Comparison of ENCODE assay signal across 17 cellular contexts in genomic region chr3:46489406-46489805, GRCh38. TPM values are rescaled to one million over a fixed set of nuclear protein-coding genes. Genes with fewer than 3 reads are reported as not detected.
A peak's percentile ranks its signal among the peaks of the same experiment; 100 is the strongest.
DNase-seq lines count a peak whose midpoint lies in the region; ATAC-seq and TF ChIP-seq lines count a peak whose summit lies in the region.
"Had no signal": no experiment of that assay in that cellular context is flagged by ENCODE, and none has a peak within 500 bp of the region (broad histone marks: within the 10 kb centered on the region; RNA-seq: fewer than 3 reads in every experiment).

No MANE protein-coding gene starts in this region.

- CTCF ChIA-PET in GM10248 (lab: Yijun Ruan, JAX): interaction anchor here (0.9 to 7.3 kb wide), 37 partner anchors 9 to 406 kb away, joined by 3 to 168 read pairs (median 11); partner anchors contain the start of genes LRRC2 and RTP3

- H3K27ac Mint-ChIP-seq in GM23338: no peak overlapping the region
- no peak overlapping the region for H3K27ac Mint-ChIP-seq in activated T-helper 17 cell treated with anti-CD3 and anti-CD28 coated beads, Interleukin-2, amount 50 U/mL, for 72 hours
- no peak overlapping the region for H3K27ac Mint-ChIP-seq in osteocyte (ENCODE audit: unreplicated experiment)
- H3K27ac Mint-ChIP-seq: activated naive CD4-positive, alpha-beta T cell treated with anti-CD3 and anti-CD28 coated beads, Interleukin-2, amount 50 U/mL, for 72 hours; activated T-cell treated with anti-CD3 and anti-CD28 coated beads, Interleukin-2, amount 50 U/mL, for 24 hours; neural progenitor cell; stimulated activated naive B cell treated with anti-CD40 and anti-IgM and Interleukin-4, amounts not matched to agents 10 μg/mL and 1 μg/mL and 100 μg/mL, for 72 hours had no signal

- H3K4me3 ChIP-seq in BLaER1: no peak overlapping the region; the same call in 1 of the 2 replicates
- peak overlapping the region; percentile 12; the same call in 1 of the 2 replicates for H3K4me3 ChIP-seq in GM23338
- H3K4me3 ChIP-seq: MG63, neural progenitor cell had no signal

- H2AFZ ChIP-seq in GM23338: peak overlapping the region; percentile 69; the same call in 1 of the 2 replicates

- POLR2A ChIA-PET in GM10248 (lab: Yijun Ruan, JAX): interaction anchor here (0.6 kb wide), 1 partner anchor 488 kb away, joined by 4 read pairs; no protein-coding TSS in a partner anchor

- no peaks in the 10 kb centered on the region for H3K36me3 ChIP-seq in BLaER1
- H3K36me3 ChIP-seq in GM23338 (ENCODE audit: insufficient read depth): no peaks in the 10 kb centered on the region; the same call in 1 of the 2 replicates
- H3K36me3 ChIP-seq: MG63, neural progenitor cell, upper lobe of right lung had no signal

- H3K9me2 ChIP-seq in GM23338 (ENCODE audit: insufficient read depth): no peaks in the 10 kb centered on the region

- H3K36me3 Mint-ChIP-seq in GM23338 (ENCODE audit: low read depth) (peaks cover 11% of the 10 kb centered on the region), osteocyte (ENCODE audit: unreplicated experiment) (no peaks in the 10 kb centered on the region)
- H3K36me3 Mint-ChIP-seq in activated T-helper 17 cell treated with anti-CD3 and anti-CD28 coated beads, Interleukin-2, amount 50 U/mL, for 72 hours (ENCODE audit: low read depth): no peaks in the 10 kb centered on the region
- H3K36me3 Mint-ChIP-seq: activated naive CD4-positive, alpha-beta T cell treated with anti-CD3 and anti-CD28 coated beads, Interleukin-2, amount 50 U/mL, for 72 hours; brain; neural progenitor cell; stimulated activated naive B cell treated with anti-CD40 and anti-IgM and Interleukin-4, amounts not matched to agents 10 μg/mL and 1 μg/mL and 100 μg/mL, for 72 hours had no signal

- H3K4me2 ChIP-seq in BLaER1 (peak overlapping the region; percentile 81), GM23338 (peak overlapping the region; percentile 66; the same call in 1 of the 2 replicates)

- H3K27me3 Mint-ChIP-seq in GM23338 (ENCODE audit: insufficient read depth, low read depth, poor library complexity) (no peaks in the 10 kb centered on the region), osteocyte (ENCODE audit: unreplicated experiment) (no peaks in the 10 kb centered on the region)
- H3K27me3 Mint-ChIP-seq in activated T-helper 17 cell treated with anti-CD3 and anti-CD28 coated beads, Interleukin-2, amount 50 U/mL, for 72 hours: no peaks in the 10 kb centered on the region

- no peak overlapping the region for H3K9ac ChIP-seq in BLaER1
- H3K9ac ChIP-seq: neural progenitor cell had no signal

- H4K20me1 ChIP-seq in BLaER1 (no peaks in the 10 kb centered on the region), GM23338 (replicated peaks; ENCODE audit: insufficient read depth) (no peaks in the 10 kb centered on the region)

- no peaks in the 10 kb centered on the region for H3K79me2 ChIP-seq in GM23338 (replicated peaks; ENCODE audit: insufficient read depth)

- no peaks in the 10 kb centered on the region for H3K27me3 ChIP-seq in BLaER1
- H3K27me3 ChIP-seq in GM23338 (ENCODE audit: insufficient read depth): no peaks in the 10 kb centered on the region
- H3K27me3 ChIP-seq: MG63, upper lobe of right lung had no signal

- DNase-seq in GM23338 (ENCODE audit: low spot score): no peak
- peak; percentile 68 for DNase-seq in osteocyte (ENCODE audit: extremely low spot score, unreplicated experiment)
- no peak for DNase-seq in NCI-H1048 (lab: John Stamatoyannopoulos, UW)
- no peak for DNase-seq in inferior parietal cortex (ENCODE audit: extremely low spot score)
- DNase-seq in GM10248 (ENCODE audit: extremely low spot score): no peak
- DNase-seq: MG63, NCI-H446 treated with DMSO at 0.1 percent for 48 hours had no signal

- peak overlapping the region; percentile 62 for H3K27ac ChIP-seq in BLaER1
- H3K27ac ChIP-seq in GM23338 (ENCODE audit: low read depth): no peak overlapping the region
- H3K27ac ChIP-seq: neural progenitor cell, RWPE1, upper lobe of right lung had no signal

- TF ChIP-seq CTCF in GM23338 (conservative IDR thresholded peaks at IDR 0.05; ENCODE audit: low read depth in 2 of 2): no peak
- TF ChIP-seq CTCF in osteocyte (IDR thresholded peaks at IDR 0.05): no peak
- TF ChIP-seq CTCF in GM10248 (IDR thresholded peaks at IDR 0.05; ENCODE audit: control extremely low read depth, extremely low read depth, low read depth, missing control alignments): no peak

- peaks cover 5% of the 10 kb centered on the region; the same call in 1 of the 2 replicates for H3F3A ChIP-seq in GM23338 (replicated peaks; ENCODE audit: low read depth)

- ATAC-seq in GM23338: no peak
- ATAC-seq in activated T-helper 17 cell treated with anti-CD3 and anti-CD28 coated beads, Interleukin-2, amount 50 U/mL, for 72 hours (replicated peaks): no peak
- no peak for ATAC-seq in GM19023 (IDR thresholded peaks at IDR 0.05; ENCODE audit: unreplicated experiment)

- H3K4me1 ChIP-seq in BLaER1 (peaks cover 48% of the 10 kb centered on the region), GM23338 (ENCODE audit: insufficient read depth) (peaks cover 11% of the 10 kb centered on the region)
- H3K4me1 ChIP-seq: neural progenitor cell had no signal

- peaks cover 14% of the 10 kb centered on the region for H3K4me1 Mint-ChIP-seq in GM23338
- H3K4me1 Mint-ChIP-seq in activated T-helper 17 cell treated with anti-CD3 and anti-CD28 coated beads, Interleukin-2, amount 50 U/mL, for 72 hours: no peaks in the 10 kb centered on the region
- H3K4me1 Mint-ChIP-seq in osteocyte (ENCODE audit: unreplicated experiment): peaks cover 8% of the 10 kb centered on the region

- H3K9me3 Mint-ChIP-seq in GM23338: peaks cover 21% of the 10 kb centered on the region
- H3K9me3 Mint-ChIP-seq in activated T-helper 17 cell treated with anti-CD3 and anti-CD28 coated beads, Interleukin-2, amount 50 U/mL, for 72 hours: no peaks in the 10 kb centered on the region
- H3K9me3 Mint-ChIP-seq in osteocyte (ENCODE audit: unreplicated experiment): no peaks in the 10 kb centered on the region
- H3K9me3 Mint-ChIP-seq: activated naive CD4-positive, alpha-beta T cell treated with anti-CD3 and anti-CD28 coated beads, Interleukin-2, amount 50 U/mL, for 72 hours; activated T-cell treated with anti-CD3 and anti-CD28 coated beads, Interleukin-2, amount 50 U/mL, for 24 hours; stimulated activated naive B cell treated with anti-CD40 and anti-IgM and Interleukin-4, amounts not matched to agents 10 μg/mL and 1 μg/mL and 100 μg/mL, for 72 hours had no signal

- no peak overlapping the region for H3K4me3 Mint-ChIP-seq in GM23338
- peak overlapping the region; percentile 39 for H3K4me3 Mint-ChIP-seq in activated T-helper 17 cell treated with anti-CD3 and anti-CD28 coated beads, Interleukin-2, amount 50 U/mL, for 72 hours
- H3K4me3 Mint-ChIP-seq in osteocyte (ENCODE audit: unreplicated experiment): no peak overlapping the region
- H3K4me3 Mint-ChIP-seq: neural progenitor cell had no signal

- peaks cover 1% of the 10 kb centered on the region; the same call in 1 of the 2 replicates for H3K9me3 ChIP-seq in BLaER1
- H3K9me3 ChIP-seq: MG63, upper lobe of right lung had no signal

TF ChIP-seq in GM23338, 12 proteins besides CTCF, POLR2A, EP300 and RAD21:
- no peak for TF ChIP-seq STAT1 (IDR thresholded peaks at IDR 0.05; ENCODE audit: unreplicated experiment)
- TF ChIP-seq NANOG (IDR thresholded peaks at IDR 0.05; ENCODE audit: borderline replicate concordance): no peak
- no peak for TF ChIP-seq ZNF331 (CRISPR knock-in tag; IDR thresholded peaks at IDR 0.05; ENCODE audit: low read depth)
- TF ChIP-seq POLR2AphosphoS5 (IDR thresholded peaks at IDR 0.05; ENCODE audit: low read depth): no peak

RNA-seq across cellular contexts. Expression of gene RTP3, which starts 8.4 kb away (rescaled TPM):
- 0.97 TPM in 1 of 2 replicates, not detected in the other for total RNA-seq in GM23338 (2014; rRNA removed; shearing (Covaris generic))
- polyA plus RNA-seq in GM23338 (2016; fragmentation: Nextera tagmentation; extraction: Ambion mirVana): 0.16 TPM in 1 of 2 replicates, not detected in the other
- not detected for total RNA-seq in activated T-helper 17 cell treated with anti-CD3 and anti-CD28 coated beads, Interleukin-2, amount 50 U/mL, for 72 hours
- total RNA-seq in osteocyte: not detected in 2 replicates
- total RNA-seq: activated naive CD4-positive, alpha-beta T cell treated with anti-CD3 and anti-CD28 coated beads, Interleukin-2, amount 50 U/mL, for 72 hours; upper lobe of right lung had no signal

RNA-seq across cellular contexts. Expression of gene LTF, which starts 24.7 kb away (rescaled TPM):
- total RNA-seq in GM23338 (2014; rRNA removed; shearing (Covaris generic)): 1.3 and 3.5 TPM in 2 replicates
- 0.73 and 0.89 TPM in 2 replicates for polyA plus RNA-seq in GM23338 (2016; fragmentation: Nextera tagmentation; extraction: Ambion mirVana)
- total RNA-seq in activated T-helper 17 cell treated with anti-CD3 and anti-CD28 coated beads, Interleukin-2, amount 50 U/mL, for 72 hours: not detected
- total RNA-seq in osteocyte: not detected in 2 replicates
- total RNA-seq: activated naive CD4-positive, alpha-beta T cell treated with anti-CD3 and anti-CD28 coated beads, Interleukin-2, amount 50 U/mL, for 72 hours had no signal
